In the genomic region with DNA sequence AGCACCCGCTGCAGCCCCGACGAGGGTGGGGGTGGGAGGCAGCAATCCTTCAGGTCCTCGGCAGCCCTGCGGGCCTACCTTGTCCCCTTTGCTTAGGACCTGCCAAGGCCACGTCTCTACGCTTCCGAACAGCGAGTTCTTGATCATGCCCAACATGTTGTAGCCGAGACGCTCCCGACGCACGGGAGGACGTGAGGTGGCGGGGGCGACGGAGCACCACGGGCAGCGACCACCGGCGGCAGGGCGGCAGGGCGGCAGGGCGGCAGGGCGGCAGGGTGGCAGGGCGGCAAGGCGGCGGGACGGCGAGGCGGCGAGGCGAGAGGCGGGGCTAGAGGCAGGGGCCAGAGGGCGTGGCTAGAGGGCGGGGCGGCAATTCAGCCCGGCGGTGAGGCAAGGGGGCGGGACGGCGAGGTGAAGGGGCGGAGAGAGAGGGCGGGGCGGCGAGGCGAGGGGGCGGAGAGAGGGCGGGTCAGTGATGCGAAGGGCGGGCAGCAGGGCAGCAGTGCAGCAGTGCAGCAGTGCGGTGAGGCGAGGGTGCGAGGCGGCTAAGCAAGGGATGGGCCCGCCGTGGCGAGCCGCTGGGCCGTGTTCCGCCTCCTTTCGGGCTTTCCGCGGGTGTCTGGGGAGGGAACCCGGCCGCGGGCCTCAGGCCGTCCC, we compare ENCODE assay signal across 8 cellular contexts.
DNase-seq lines count a peak whose midpoint lies in the region; ATAC-seq lines count a peak whose summit lies in the region.

A gene with protein sequence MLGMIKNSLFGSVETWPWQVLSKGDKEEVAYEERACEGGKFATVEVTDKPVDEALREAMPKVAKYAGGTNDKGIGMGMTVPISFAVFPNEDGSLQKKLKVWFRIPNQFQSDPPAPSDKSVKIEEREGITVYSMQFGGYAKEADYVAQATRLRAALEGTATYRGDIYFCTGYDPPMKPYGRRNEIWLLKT (minus strand): TSS at position 307 of the 657 bp plus-strand sequence. CDS start 151 bp downstream, at position 156.

- ATAC-seq in GM19023 (IDR thresholded peaks at IDR 0.05; ENCODE audit: unreplicated experiment) (peak; percentile 89), HG03280 (IDR thresholded peaks at IDR 0.05; ENCODE audit: unreplicated experiment) (peak; percentile 95)

- peaks cover 56% of the 10 kb centered on the region for H3K79me2 ChIP-seq in ACC112 (ENCODE audit: control insufficient read depth, insufficient read depth, low read length, unreplicated experiment)

- peak; percentile 90 for DNase-seq in NCI-H345 (lab: John Stamatoyannopoulos, UW)
- peak; percentile 99 for DNase-seq in activated CD4-positive, CD25-positive, alpha-beta regulatory T cell treated with anti-CD3 and anti-CD28 coated beads, Interleukin-2, amount 50 U/mL, for 72 hours
- peak; percentile 91 for DNase-seq in central memory CD4-positive, alpha-beta T cell
- peak; percentile 91 for DNase-seq in iris pigment epithelial cell (ENCODE audit: low read depth)
- DNase-seq in stimulated activated CD4-positive, alpha-beta T cell treated with anti-CD3 and anti-CD28 coated beads, Interleukin-12 subunit alpha, Interleukin-12 subunit beta, amount 100 ng/mL, for 24 hours (ENCODE audit: low read depth in 2 of 2), result peak; percentile 91 to 95

- peaks cover 35% of the 10 kb centered on the region for H3K4me1 ChIP-seq in ACC112 (ENCODE audit: control insufficient read depth, insufficient read depth, low read length, unreplicated experiment)

- peak within 1 kb of the TSS; percentile 87 for H2AFZ ChIP-seq in ACC112 (ENCODE audit: low read length, unreplicated experiment)

- H3K36me3 ChIP-seq in ACC112 (ENCODE audit: insufficient read depth, low read length), result no peaks in the 10 kb centered on the region

- H3K27ac ChIP-seq in ACC112 (ENCODE audit: low read depth, low read length), result peak within 1 kb of the TSS; percentile 69

- H3K27me3 ChIP-seq in ACC112 (ENCODE audit: insufficient read depth, low read length), result no peaks in the 10 kb centered on the region

- H3K4me3 ChIP-seq in ACC112 (ENCODE audit: low read depth, low read length), result peak within 1 kb of the TSS; percentile 99

Comparison
In these comparisons a context has a peak if more than half of its experiments do, and no peak if none do; other contexts are left out.
1. Peak in every context shown above with its lines: DNase-seq, ATAC-seq, H3K4me3 ChIP-seq and H3K27ac ChIP-seq.